In the genomic region with DNA sequence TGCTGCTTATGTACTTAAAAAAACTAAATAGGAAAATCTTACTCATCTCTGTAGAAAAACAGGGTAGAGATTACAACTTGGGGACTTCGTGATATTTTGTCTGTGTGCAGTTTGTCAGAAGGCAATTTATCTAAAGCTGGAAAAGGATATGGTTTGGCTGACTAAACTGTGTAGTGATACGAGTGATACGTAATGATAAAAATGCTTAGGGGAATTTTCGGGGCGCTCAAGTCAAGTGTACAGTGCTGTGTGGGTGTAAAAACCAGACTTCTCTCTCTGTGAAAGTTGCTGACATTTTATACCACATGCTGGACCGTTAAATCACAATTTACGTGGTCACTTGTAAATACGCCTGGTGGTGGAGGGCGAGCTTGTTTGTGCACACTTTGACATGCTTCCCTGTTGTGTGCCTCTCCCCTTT, we compare ENCODE assay signal across 1 cellular context.
TF ChIP-seq lines count a peak whose summit lies in the region.

No MANE protein-coding gene starts in this region.

TF ChIP-seq in GM12878, 131 proteins besides CTCF, POLR2A, EP300 and RAD21 (continued from another document and continues in another):
- TF ChIP-seq, protein P1, sequence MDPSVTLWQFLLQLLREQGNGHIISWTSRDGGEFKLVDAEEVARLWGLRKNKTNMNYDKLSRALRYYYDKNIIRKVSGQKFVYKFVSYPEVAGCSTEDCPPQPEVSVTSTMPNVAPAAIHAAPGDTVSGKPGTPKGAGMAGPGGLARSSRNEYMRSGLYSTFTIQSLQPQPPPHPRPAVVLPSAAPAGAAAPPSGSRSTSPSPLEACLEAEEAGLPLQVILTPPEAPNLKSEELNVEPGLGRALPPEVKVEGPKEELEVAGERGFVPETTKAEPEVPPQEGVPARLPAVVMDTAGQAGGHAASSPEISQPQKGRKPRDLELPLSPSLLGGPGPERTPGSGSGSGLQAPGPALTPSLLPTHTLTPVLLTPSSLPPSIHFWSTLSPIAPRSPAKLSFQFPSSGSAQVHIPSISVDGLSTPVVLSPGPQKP (IDR thresholded peaks at IDR 0.05; ENCODE audit: low read depth, low read length): no peak
- TF ChIP-seq MYC (IDR thresholded peaks at IDR 0.05; ENCODE audit: insufficient read depth, insufficient read length, insufficient replicate concordance, low read length, severe bottlenecking) (no peak), RFX5 (IDR thresholded peaks at IDR 0.05; ENCODE audit: low read depth, low read length) (no peak), E2F4 (IDR thresholded peaks at IDR 0.05; ENCODE audit: low read depth, low read length) (no peak), TAF1 (IDR thresholded peaks at IDR 0.05; ENCODE audit: borderline replicate concordance, low read depth, low read length) (no peak), ATF7 (IDR thresholded peaks at IDR 0.05; ENCODE audit: low read depth) (peak; percentile 97), TCF12 (IDR thresholded peaks at IDR 0.05; ENCODE audit: low read depth, low read length) (peak; percentile 73; the same call in 1 of the 2 replicates), NR2C1 (IDR thresholded peaks at IDR 0.05) (no peak), ZBTB33 (IDR thresholded peaks at IDR 0.05) (no peak), KDM1A (IDR thresholded peaks at IDR 0.05; ENCODE audit: borderline replicate concordance) (no peak), EED (IDR thresholded peaks at IDR 0.05; ENCODE audit: low read depth) (peak; percentile 93), SMAD5 (IDR thresholded peaks at IDR 0.05; ENCODE audit: low read depth) (no peak), LARP7 (IDR thresholded peaks at IDR 0.05) (no peak), BHLHE40 (IDR thresholded peaks at IDR 0.05; ENCODE audit: borderline replicate concordance in 1 of 2, low read depth in 2 of 2, low read length in 1 of 2) (peak; percentile 88 to 92), JUND (IDR thresholded peaks at IDR 0.05; ENCODE audit: low read depth, low read length) (peak; percentile 85), HDAC6 (IDR thresholded peaks at IDR 0.05; ENCODE audit: unreplicated experiment) (no peak), ZNF274 (IDR thresholded peaks at IDR 0.05; ENCODE audit: insufficient read depth, insufficient read length) (no peak), GATAD2B (conservative IDR thresholded peaks at IDR 0.05; ENCODE audit: low read depth) (no peak; the same call in 1 of the 2 replicates), JUNB (IDR thresholded peaks at IDR 0.05) (peak; percentile 99), MTA3 (IDR thresholded peaks at IDR 0.05; ENCODE audit: borderline replicate concordance, low read length) (peak; percentile 100), ZNF217 (IDR thresholded peaks at IDR 0.05) (peak; percentile 98), FOS (IDR thresholded peaks at IDR 0.05; ENCODE audit: borderline replicate concordance, extremely low read depth, insufficient read length) (no peak), TBL1XR1 (IDR thresholded peaks at IDR 0.05; ENCODE audit: low read depth, low read length) (peak; percentile 99), STAT3 (IDR thresholded peaks at IDR 0.05; ENCODE audit: low read depth, low read length) (peak; percentile 81; the same call in 1 of the 2 replicates), ESRRA (IDR thresholded peaks at IDR 0.05; ENCODE audit: low read length) (no peak), EGR1 (IDR thresholded peaks at IDR 0.05; ENCODE audit: borderline replicate concordance in 1 of 2, low read depth in 2 of 2, low read length in 2 of 2) (peak in 1 of 2 experiments; percentile 71; a peak in 1 of 3 replicates), ZNF24 (IDR thresholded peaks at IDR 0.05) (no peak), ZBED1 (IDR thresholded peaks at IDR 0.05; ENCODE audit: borderline replicate concordance) (peak; percentile 98), POLR2AphosphoS2 (IDR thresholded peaks at IDR 0.05; ENCODE audit: low read depth, low read length) (no peak), ZBTB11 (CRISPR knock-in tag; IDR thresholded peaks at IDR 0.05) (no peak), NR2F1 (conservative IDR thresholded peaks at IDR 0.05) (peak; percentile 92), IKZF1 (conservative IDR thresholded peaks at IDR 0.05) (peak; percentile 83), CREB1 (IDR thresholded peaks at IDR 0.05; ENCODE audit: low read depth) (peak; percentile 78), SMC3 (IDR thresholded peaks at IDR 0.05; ENCODE audit: borderline replicate concordance, low read length) (peak; percentile 26; the same call in 1 of the 2 replicates), NKRF (conservative IDR thresholded peaks at IDR 0.05) (no peak), SUZ12 (IDR thresholded peaks at IDR 0.05; ENCODE audit: unreplicated experiment) (no peak), SRF (IDR thresholded peaks at IDR 0.05; ENCODE audit: low read depth in 2 of 2, low read length in 2 of 2) (peak in 1 of 2 experiments; percentile 38; a peak in 1 of 4 replicates), SP1 (IDR thresholded peaks at IDR 0.05; ENCODE audit: low read depth, low read length) (peak; percentile 41), IRF4 (IDR thresholded peaks at IDR 0.05; ENCODE audit: low read depth, low read length) (peak; percentile 96), TCF3 (IDR thresholded peaks at IDR 0.05; ENCODE audit: borderline replicate concordance, insufficient read depth, low read depth, low read length) (peak; percentile 60; the same call in 1 of the 2 replicates), ZNF384 (IDR thresholded peaks at IDR 0.05; ENCODE audit: borderline replicate concordance, low read depth, low read length) (peak; percentile 51; the same call in 1 of the 2 replicates), YY1 (IDR thresholded peaks at IDR 0.05; ENCODE audit: low read depth, low read length) (no peak), NRF1 (conservative IDR thresholded peaks at IDR 0.05; ENCODE audit: low read depth, low read length) (no peak), TCF7 (IDR thresholded peaks at IDR 0.05; ENCODE audit: borderline replicate concordance) (peak; percentile 70; the same call in 1 of the 2 replicates), CEBPB (IDR thresholded peaks at IDR 0.05; ENCODE audit: borderline replicate concordance in 1 of 2, low read depth in 2 of 2, low read length in 2 of 2) (peak in 1 of 2 experiments; percentile 99; a peak in 2 of 4 replicates)
- TF ChIP-seq, protein P2, sequence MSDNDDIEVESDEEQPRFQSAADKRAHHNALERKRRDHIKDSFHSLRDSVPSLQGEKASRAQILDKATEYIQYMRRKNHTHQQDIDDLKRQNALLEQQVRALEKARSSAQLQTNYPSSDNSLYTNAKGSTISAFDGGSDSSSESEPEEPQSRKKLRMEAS (IDR thresholded peaks at IDR 0.05; ENCODE audit: low read depth, low read length): 0 out of 2 replicates have a peak, but pooled peaks have one; percentile 22
- TF ChIP-seq, protein P3, sequence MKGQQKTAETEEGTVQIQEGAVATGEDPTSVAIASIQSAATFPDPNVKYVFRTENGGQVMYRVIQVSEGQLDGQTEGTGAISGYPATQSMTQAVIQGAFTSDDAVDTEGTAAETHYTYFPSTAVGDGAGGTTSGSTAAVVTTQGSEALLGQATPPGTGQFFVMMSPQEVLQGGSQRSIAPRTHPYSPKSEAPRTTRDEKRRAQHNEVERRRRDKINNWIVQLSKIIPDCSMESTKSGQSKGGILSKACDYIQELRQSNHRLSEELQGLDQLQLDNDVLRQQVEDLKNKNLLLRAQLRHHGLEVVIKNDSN (IDR thresholded peaks at IDR 0.05; ENCODE audit: borderline replicate concordance, extremely low read length, insufficient read depth, low read depth, low read length): no peak
- TF ChIP-seq, protein P4, sequence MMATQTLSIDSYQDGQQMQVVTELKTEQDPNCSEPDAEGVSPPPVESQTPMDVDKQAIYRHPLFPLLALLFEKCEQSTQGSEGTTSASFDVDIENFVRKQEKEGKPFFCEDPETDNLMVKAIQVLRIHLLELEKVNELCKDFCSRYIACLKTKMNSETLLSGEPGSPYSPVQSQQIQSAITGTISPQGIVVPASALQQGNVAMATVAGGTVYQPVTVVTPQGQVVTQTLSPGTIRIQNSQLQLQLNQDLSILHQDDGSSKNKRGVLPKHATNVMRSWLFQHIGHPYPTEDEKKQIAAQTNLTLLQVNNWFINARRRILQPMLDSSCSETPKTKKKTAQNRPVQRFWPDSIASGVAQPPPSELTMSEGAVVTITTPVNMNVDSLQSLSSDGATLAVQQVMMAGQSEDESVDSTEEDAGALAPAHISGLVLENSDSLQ (IDR thresholded peaks at IDR 0.05): 0 out of 2 replicates have a peak, but pooled peaks have one; percentile 50
- TF ChIP-seq, protein P5, sequence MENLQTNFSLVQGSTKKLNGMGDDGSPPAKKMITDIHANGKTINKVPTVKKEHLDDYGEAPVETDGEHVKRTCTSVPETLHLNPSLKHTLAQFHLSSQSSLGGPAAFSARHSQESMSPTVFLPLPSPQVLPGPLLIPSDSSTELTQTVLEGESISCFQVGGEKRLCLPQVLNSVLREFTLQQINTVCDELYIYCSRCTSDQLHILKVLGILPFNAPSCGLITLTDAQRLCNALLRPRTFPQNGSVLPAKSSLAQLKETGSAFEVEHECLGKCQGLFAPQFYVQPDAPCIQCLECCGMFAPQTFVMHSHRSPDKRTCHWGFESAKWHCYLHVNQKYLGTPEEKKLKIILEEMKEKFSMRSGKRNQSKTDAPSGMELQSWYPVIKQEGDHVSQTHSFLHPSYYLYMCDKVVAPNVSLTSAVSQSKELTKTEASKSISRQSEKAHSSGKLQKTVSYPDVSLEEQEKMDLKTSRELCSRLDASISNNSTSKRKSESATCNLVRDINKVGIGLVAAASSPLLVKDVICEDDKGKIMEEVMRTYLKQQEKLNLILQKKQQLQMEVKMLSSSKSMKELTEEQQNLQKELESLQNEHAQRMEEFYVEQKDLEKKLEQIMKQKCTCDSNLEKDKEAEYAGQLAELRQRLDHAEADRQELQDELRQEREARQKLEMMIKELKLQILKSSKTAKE (IDR thresholded peaks at IDR 0.05; ENCODE audit: low read depth, poor library complexity, severe bottlenecking): peak; percentile 97
- TF ChIP-seq, protein P6, sequence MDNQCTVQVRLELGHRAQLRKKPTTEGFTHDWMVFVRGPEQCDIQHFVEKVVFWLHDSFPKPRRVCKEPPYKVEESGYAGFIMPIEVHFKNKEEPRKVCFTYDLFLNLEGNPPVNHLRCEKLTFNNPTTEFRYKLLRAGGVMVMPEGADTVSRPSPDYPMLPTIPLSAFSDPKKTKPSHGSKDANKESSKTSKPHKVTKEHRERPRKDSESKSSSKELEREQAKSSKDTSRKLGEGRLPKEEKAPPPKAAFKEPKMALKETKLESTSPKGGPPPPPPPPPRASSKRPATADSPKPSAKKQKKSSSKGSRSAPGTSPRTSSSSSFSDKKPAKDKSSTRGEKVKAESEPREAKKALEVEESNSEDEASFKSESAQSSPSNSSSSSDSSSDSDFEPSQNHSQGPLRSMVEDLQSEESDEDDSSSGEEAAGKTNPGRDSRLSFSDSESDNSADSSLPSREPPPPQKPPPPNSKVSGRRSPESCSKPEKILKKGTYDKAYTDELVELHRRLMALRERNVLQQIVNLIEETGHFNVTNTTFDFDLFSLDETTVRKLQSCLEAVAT (IDR thresholded peaks at IDR 0.05): 0 out of 2 replicates have a peak, but pooled peaks have one; percentile 37
